Comparison of ENCODE assay signal across 1 cellular context in the genomic region with DNA sequence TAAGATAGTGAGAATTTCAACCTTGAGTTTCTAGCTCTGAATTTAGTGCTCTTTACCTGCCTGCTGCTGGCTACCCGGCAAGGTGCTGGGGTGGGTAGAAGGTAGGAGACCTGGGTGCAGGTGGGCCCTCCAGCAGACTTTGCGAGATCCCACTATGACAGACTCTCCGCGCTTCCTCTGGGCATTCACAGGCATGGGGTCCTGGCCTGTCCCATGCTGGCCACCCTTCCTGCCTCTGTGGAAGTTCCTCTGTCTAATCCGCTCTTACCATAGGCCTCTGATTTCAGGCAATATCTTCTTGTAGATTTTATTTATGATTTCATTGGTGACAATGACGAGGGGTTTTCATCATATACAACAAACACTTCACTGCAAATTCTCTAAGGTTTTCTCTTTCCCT.
TF ChIP-seq lines count a peak whose summit lies in the region.

No MANE protein-coding gene starts in this region.

TF ChIP-seq in K562, 482 proteins besides CTCF, POLR2A, EP300 and RAD21 (continued from another document):
- TF ChIP-seq, protein P1, sequence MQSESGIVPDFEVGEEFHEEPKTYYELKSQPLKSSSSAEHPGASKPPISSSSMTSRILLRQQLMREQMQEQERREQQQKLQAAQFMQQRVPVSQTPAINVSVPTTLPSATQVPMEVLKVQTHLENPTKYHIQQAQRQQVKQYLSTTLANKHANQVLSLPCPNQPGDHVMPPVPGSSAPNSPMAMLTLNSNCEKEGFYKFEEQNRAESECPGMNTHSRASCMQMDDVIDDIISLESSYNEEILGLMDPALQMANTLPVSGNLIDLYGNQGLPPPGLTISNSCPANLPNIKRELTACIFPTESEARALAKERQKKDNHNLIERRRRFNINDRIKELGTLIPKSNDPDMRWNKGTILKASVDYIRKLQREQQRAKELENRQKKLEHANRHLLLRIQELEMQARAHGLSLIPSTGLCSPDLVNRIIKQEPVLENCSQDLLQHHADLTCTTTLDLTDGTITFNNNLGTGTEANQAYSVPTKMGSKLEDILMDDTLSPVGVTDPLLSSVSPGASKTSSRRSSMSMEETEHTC (IDR thresholded peaks at IDR 0.05): no peak
- TF ChIP-seq ZFP1 (CRISPR knock-in tag; IDR thresholded peaks at IDR 0.05) (no peak), CBX5 (IDR thresholded peaks at IDR 0.05; ENCODE audit: borderline replicate concordance, low read depth) (no peak), POLR2B (IDR thresholded peaks at IDR 0.05; ENCODE audit: low read depth, partially characterized antibody) (no peak), ZNF780A (CRISPR knock-in tag; IDR thresholded peaks at IDR 0.05) (no peak), ZNF133 (CRISPR knock-in tag; IDR thresholded peaks at IDR 0.05) (no peak), SPI1 (IDR thresholded peaks at IDR 0.05; ENCODE audit: borderline replicate concordance, low read depth, low read length) (no peak)
- TF ChIP-seq, protein P2, sequence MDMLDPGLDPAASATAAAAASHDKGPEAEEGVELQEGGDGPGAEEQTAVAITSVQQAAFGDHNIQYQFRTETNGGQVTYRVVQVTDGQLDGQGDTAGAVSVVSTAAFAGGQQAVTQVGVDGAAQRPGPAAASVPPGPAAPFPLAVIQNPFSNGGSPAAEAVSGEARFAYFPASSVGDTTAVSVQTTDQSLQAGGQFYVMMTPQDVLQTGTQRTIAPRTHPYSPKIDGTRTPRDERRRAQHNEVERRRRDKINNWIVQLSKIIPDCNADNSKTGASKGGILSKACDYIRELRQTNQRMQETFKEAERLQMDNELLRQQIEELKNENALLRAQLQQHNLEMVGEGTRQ (CRISPR knock-in tag; IDR thresholded peaks at IDR 0.05): no peak
- TF ChIP-seq, protein P3, sequence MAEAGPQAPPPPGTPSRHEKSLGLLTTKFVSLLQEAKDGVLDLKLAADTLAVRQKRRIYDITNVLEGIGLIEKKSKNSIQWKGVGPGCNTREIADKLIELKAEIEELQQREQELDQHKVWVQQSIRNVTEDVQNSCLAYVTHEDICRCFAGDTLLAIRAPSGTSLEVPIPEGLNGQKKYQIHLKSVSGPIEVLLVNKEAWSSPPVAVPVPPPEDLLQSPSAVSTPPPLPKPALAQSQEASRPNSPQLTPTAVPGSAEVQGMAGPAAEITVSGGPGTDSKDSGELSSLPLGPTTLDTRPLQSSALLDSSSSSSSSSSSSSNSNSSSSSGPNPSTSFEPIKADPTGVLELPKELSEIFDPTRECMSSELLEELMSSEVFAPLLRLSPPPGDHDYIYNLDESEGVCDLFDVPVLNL (CRISPR knock-in tag; IDR thresholded peaks at IDR 0.05; ENCODE audit: low read depth): no peak
